In the genomic region with DNA sequence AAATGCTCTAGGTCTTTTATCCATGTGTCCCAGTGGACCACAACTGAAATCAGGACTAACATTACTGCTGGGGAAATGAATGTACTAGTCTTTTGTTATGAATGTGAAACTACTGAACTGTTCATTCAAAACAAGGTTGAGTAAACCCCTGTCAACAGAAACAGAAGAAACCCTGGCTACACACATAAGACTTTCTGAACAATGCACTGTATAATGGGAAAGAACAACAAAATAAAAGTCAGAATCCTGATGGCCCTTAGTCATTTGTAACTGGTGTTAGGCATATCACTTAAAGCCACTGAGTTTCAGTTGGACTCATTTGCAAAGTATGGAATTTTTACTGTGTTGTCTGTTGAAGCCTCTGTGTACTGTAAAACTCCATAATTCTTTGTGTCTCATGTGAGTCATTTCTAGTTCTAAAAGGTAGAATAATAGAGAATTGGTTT, we compare ENCODE assay signal across 1 cellular context.
TF ChIP-seq lines count a peak whose summit lies in the region.

No MANE protein-coding gene starts in this region.

TF ChIP-seq in GM12878, 131 proteins besides CTCF, POLR2A, EP300 and RAD21 (continued from another document and continues in another):
- TF ChIP-seq, protein P1, sequence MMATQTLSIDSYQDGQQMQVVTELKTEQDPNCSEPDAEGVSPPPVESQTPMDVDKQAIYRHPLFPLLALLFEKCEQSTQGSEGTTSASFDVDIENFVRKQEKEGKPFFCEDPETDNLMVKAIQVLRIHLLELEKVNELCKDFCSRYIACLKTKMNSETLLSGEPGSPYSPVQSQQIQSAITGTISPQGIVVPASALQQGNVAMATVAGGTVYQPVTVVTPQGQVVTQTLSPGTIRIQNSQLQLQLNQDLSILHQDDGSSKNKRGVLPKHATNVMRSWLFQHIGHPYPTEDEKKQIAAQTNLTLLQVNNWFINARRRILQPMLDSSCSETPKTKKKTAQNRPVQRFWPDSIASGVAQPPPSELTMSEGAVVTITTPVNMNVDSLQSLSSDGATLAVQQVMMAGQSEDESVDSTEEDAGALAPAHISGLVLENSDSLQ (IDR thresholded peaks at IDR 0.05): no peak; the same call in none of the 2 replicates
- TF ChIP-seq, protein P2, sequence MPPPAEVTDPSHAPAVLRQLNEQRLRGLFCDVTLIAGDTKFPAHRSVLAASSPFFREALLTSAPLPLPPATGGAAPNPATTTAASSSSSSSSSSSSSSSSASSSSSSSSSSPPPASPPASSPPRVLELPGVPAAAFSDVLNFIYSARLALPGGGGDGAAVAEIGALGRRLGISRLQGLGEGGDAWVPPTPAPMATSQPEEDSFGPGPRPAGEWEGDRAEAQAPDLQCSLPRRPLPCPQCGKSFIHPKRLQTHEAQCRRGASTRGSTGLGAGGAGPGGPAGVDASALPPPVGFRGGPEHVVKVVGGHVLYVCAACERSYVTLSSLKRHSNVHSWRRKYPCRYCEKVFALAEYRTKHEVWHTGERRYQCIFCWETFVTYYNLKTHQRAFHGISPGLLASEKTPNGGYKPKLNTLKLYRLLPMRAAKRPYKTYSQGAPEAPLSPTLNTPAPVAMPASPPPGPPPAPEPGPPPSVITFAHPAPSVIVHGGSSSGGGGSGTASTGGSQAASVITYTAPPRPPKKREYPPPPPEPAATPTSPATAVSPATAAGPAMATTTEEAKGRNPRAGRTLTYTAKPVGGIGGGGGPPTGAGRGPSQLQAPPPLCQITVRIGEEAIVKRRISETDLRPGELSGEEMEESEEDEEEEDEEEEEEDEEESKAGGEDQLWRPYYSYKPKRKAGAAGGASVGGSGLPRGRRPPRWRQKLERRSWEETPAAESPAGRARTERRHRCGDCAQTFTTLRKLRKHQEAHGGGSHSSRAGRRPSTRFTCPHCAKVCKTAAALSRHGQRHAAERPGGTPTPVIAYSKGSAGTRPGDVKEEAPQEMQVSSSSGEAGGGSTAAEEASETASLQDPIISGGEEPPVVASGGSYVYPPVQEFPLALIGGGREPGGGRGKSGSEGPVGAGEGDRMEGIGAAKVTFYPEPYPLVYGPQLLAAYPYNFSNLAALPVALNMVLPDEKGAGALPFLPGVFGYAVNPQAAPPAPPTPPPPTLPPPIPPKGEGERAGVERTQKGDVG (CRISPR knock-in tag; IDR thresholded peaks at IDR 0.05): no peak
- TF ChIP-seq, protein P3, sequence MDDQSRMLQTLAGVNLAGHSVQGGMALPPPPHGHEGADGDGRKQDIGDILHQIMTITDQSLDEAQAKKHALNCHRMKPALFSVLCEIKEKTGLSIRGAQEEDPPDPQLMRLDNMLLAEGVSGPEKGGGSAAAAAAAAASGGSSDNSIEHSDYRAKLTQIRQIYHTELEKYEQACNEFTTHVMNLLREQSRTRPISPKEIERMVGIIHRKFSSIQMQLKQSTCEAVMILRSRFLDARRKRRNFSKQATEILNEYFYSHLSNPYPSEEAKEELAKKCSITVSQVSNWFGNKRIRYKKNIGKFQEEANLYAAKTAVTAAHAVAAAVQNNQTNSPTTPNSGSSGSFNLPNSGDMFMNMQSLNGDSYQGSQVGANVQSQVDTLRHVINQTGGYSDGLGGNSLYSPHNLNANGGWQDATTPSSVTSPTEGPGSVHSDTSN (IDR thresholded peaks at IDR 0.05; ENCODE audit: insufficient replicate concordance, low read depth, low read length): no peak
- TF ChIP-seq SIN3A (IDR thresholded peaks at IDR 0.05; ENCODE audit: low read depth, low read length) (no peak), SRF (IDR thresholded peaks at IDR 0.05; ENCODE audit: low read depth in 2 of 2, low read length in 2 of 2) (peak in 1 of 2 experiments; percentile 44; a peak in 1 of 4 replicates), PRDM15 (CRISPR knock-in tag; IDR thresholded peaks at IDR 0.05) (no peak), ZNF622 (IDR thresholded peaks at IDR 0.05) (no peak), HDGF (IDR thresholded peaks at IDR 0.05) (no peak), BCL11A (IDR thresholded peaks at IDR 0.05; ENCODE audit: low read depth, low read length) (peak; percentile 84), RCOR1 (conservative IDR thresholded peaks at IDR 0.05; ENCODE audit: low read depth, low read length) (no peak), DPF2 (IDR thresholded peaks at IDR 0.05) (peak; percentile 64; the same call in 1 of the 2 replicates), PAX5 (IDR thresholded peaks at IDR 0.05; ENCODE audit: borderline replicate concordance, low read depth, low read length) (peak; percentile 84), JUND (IDR thresholded peaks at IDR 0.05; ENCODE audit: low read depth, low read length) (peak; percentile 48; the same call in 1 of the 2 replicates), NRF1 (conservative IDR thresholded peaks at IDR 0.05; ENCODE audit: low read depth, low read length) (no peak), SMARCA5 (IDR thresholded peaks at IDR 0.05) (no peak), HDAC6 (IDR thresholded peaks at IDR 0.05; ENCODE audit: unreplicated experiment) (no peak), CHD4 (IDR thresholded peaks at IDR 0.05) (no peak), CREM (IDR thresholded peaks at IDR 0.05; ENCODE audit: low read depth) (peak; percentile 67), SIX5 (IDR thresholded peaks at IDR 0.05; ENCODE audit: low read depth, low read length, severe bottlenecking) (no peak), ESRRA (IDR thresholded peaks at IDR 0.05; ENCODE audit: low read length) (no peak), NBN (IDR thresholded peaks at IDR 0.05) (no peak), NFXL1 (IDR thresholded peaks at IDR 0.05; ENCODE audit: borderline replicate concordance) (no peak), CEBPZ (IDR thresholded peaks at IDR 0.05; ENCODE audit: low read depth, low read length) (no peak), RBBP5 (conservative IDR thresholded peaks at IDR 0.05) (no peak), IRF4 (IDR thresholded peaks at IDR 0.05; ENCODE audit: low read depth, low read length) (peak; percentile 97), SREBF1 (IDR thresholded peaks at IDR 0.05; ENCODE audit: low read length) (no peak), SREBF2 (IDR thresholded peaks at IDR 0.05; ENCODE audit: low read length) (no peak), CHD2 (IDR thresholded peaks at IDR 0.05; ENCODE audit: borderline replicate concordance, low read depth, low read length) (no peak), MAX (IDR thresholded peaks at IDR 0.05; ENCODE audit: low read depth, low read length) (no peak), ZNF687 (IDR thresholded peaks at IDR 0.05) (no peak), GABPA (IDR thresholded peaks at IDR 0.05; ENCODE audit: low read depth) (peak; percentile 36; the same call in 1 of the 2 replicates), POLR2AphosphoS2 (IDR thresholded peaks at IDR 0.05; ENCODE audit: low read depth, low read length) (no peak), YY1 (IDR thresholded peaks at IDR 0.05; ENCODE audit: low read depth, low read length) (no peak), ZNF207 (IDR thresholded peaks at IDR 0.05; ENCODE audit: borderline replicate concordance) (no peak), MLLT1 (IDR thresholded peaks at IDR 0.05) (no peak)
- TF ChIP-seq, protein P4, sequence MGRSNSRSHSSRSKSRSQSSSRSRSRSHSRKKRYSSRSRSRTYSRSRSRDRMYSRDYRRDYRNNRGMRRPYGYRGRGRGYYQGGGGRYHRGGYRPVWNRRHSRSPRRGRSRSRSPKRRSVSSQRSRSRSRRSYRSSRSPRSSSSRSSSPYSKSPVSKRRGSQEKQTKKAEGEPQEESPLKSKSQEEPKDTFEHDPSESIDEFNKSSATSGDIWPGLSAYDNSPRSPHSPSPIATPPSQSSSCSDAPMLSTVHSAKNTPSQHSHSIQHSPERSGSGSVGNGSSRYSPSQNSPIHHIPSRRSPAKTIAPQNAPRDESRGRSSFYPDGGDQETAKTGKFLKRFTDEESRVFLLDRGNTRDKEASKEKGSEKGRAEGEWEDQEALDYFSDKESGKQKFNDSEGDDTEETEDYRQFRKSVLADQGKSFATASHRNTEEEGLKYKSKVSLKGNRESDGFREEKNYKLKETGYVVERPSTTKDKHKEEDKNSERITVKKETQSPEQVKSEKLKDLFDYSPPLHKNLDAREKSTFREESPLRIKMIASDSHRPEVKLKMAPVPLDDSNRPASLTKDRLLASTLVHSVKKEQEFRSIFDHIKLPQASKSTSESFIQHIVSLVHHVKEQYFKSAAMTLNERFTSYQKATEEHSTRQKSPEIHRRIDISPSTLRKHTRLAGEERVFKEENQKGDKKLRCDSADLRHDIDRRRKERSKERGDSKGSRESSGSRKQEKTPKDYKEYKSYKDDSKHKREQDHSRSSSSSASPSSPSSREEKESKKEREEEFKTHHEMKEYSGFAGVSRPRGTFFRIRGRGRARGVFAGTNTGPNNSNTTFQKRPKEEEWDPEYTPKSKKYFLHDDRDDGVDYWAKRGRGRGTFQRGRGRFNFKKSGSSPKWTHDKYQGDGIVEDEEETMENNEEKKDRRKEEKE (IDR thresholded peaks at IDR 0.05): no peak
